Comparison of ENCODE assay signal across 16 cellular contexts in genomic region chr14:36365766-36366165, GRCh38.
"Had no signal": no experiment of that assay in that cellular context is flagged by ENCODE, and none has a peak within 500 bp of the region (broad histone marks: within the 10 kb centered on the region; RNA-seq: fewer than 3 reads in every experiment).

No MANE protein-coding gene starts in this region.

- H3K27me3 ChIP-seq: body of pancreas, neural progenitor cell, tibial nerve, vagina had no signal

- H3K27ac ChIP-seq: body of pancreas, neural progenitor cell, prostate gland, tibial nerve, vagina had no signal

- H3K9me3 ChIP-seq: body of pancreas, prostate gland, tibial nerve, vagina had no signal

- H3K36me3 ChIP-seq: neural progenitor cell, prostate gland, tibial nerve, vagina had no signal

- H3K9me3 Mint-ChIP-seq: activated CD4-positive, alpha-beta memory T cell treated with anti-CD3 and anti-CD28 coated beads, Interleukin-2, amount 10 ng/mL, durations not matched to agents 7 days and 5 days; activated T-helper 17 cell treated with anti-CD3 and anti-CD28 coated beads, Interleukin-2, amount 50 U/mL, for 72 hours; effector memory CD8-positive, alpha-beta T cell; naive thymus-derived CD4-positive, alpha-beta T cell; neural progenitor cell had no signal

- DNase-seq: activated CD4-positive, alpha-beta memory T cell treated with anti-CD3 and anti-CD28 coated beads, Interleukin-2, amount 10 ng/mL, durations not matched to agents 7 days and 5 days; activated CD4-positive, alpha-beta T cell treated with anti-CD3 and anti-CD28 coated beads for 4 hours; activated naive CD4-positive, alpha-beta T cell treated with Interleukin-2 at 50 U/mL for 16 hours; activated T-cell treated with anti-CD3 and anti-CD28 coated beads, Interleukin-2, amount 50 U/mL, for 1 hour; body of pancreas; effector memory CD8-positive, alpha-beta T cell; mesendoderm; naive thymus-derived CD4-positive, alpha-beta T cell; right cardiac atrium; stimulated activated naive CD8-positive, alpha-beta T cell treated with anti-CD3 and anti-CD28 coated beads, Interleukin-15, Interleukin-2, amounts not matched to agents 100 U/mL and 50 U/mL, for 24 hours; substantia nigra had no signal

- H3K4me3 ChIP-seq: body of pancreas, neural progenitor cell, prostate gland, tibial nerve, vagina had no signal

- H3K4me3 Mint-ChIP-seq: activated CD4-positive, alpha-beta memory T cell treated with anti-CD3 and anti-CD28 coated beads, Interleukin-2, amount 10 ng/mL, durations not matched to agents 7 days and 5 days; activated T-helper 17 cell treated with anti-CD3 and anti-CD28 coated beads, Interleukin-2, amount 50 U/mL, for 72 hours; effector memory CD8-positive, alpha-beta T cell; naive thymus-derived CD4-positive, alpha-beta T cell; neural progenitor cell had no signal

- H3K36me3 Mint-ChIP-seq: naive thymus-derived CD4-positive, alpha-beta T cell; neural progenitor cell had no signal

- H3K27ac Mint-ChIP-seq: activated CD4-positive, alpha-beta memory T cell treated with anti-CD3 and anti-CD28 coated beads, Interleukin-2, amount 10 ng/mL, durations not matched to agents 7 days and 5 days; activated T-helper 17 cell treated with anti-CD3 and anti-CD28 coated beads, Interleukin-2, amount 50 U/mL, for 72 hours; effector memory CD8-positive, alpha-beta T cell; naive thymus-derived CD4-positive, alpha-beta T cell; neural progenitor cell had no signal

- H3K4me1 Mint-ChIP-seq: activated CD4-positive, alpha-beta memory T cell treated with anti-CD3 and anti-CD28 coated beads, Interleukin-2, amount 10 ng/mL, durations not matched to agents 7 days and 5 days; activated T-helper 17 cell treated with anti-CD3 and anti-CD28 coated beads, Interleukin-2, amount 50 U/mL, for 72 hours; naive thymus-derived CD4-positive, alpha-beta T cell had no signal

- H3K4me1 ChIP-seq: body of pancreas, prostate gland, tibial nerve, vagina had no signal
